ENCODE assay signal across 1 cellular context in genomic region chr1:37907416-37908125, GRCh38.
TF ChIP-seq lines count a peak whose summit lies in the region.
"Not testable (repeated sequence)": the region's sequence is repeated elsewhere in the genome, so short reads cannot be mapped to it uniquely, and the experiment has no call there.

No MANE protein-coding gene starts in this region.

TF ChIP-seq in K562, 482 proteins besides CTCF, POLR2A, EP300 and RAD21:
- not testable (repeated sequence) for TF ChIP-seq ID3 (CRISPR knock-in tag; IDR thresholded peaks at IDR 0.05)
- TF ChIP-seq ID3 (tag; IDR thresholded peaks at IDR 0.05): peak; percentile 40; the same call in 1 of the 2 replicates
- 0 out of 2 replicates have a peak, but pooled peaks have one; percentile 29 for TF ChIP-seq CREB3 (tag; conservative IDR thresholded peaks at IDR 0.05; ENCODE audit: low read depth)
